Comparison of ENCODE assay signal across 9 cellular contexts in the genomic region with DNA sequence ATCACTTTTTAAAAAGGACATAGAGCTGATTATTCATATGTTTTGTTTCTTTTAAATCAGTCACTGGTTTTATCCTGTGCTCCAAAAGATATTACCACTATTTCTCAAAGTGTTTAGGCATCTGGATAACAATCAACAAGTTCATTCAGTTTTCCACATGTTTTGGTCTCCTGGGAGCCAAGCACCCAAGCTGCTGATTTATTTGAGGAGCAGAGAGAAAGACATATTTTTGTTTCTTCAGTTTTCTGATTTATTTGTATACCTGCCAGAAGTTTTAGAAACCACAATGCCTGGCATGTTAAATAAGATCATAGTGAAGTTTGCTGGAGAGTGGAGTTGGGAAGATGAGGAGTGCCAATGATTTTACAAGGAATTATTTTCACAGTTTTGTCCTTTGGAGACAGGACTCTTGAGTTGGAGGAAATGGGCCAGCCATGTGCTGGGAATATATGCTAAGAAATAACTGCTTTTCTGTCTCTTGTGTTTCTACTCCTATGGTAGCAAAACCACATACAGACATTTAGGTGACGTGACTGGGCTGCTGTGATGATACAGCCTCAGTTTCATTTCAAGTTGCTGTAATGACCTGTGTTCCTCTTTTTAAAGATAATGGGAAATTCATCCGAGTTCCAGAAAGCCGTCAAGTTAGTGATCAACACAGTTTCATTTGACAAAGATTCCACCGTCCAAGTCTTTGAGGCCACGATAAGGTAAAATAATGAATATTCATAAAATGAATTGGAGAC. TPM values are rescaled to one million over a fixed set of nuclear protein-coding genes. Genes with fewer than 3 reads are reported as not detected.
A peak's percentile ranks its signal among the peaks of the same experiment; 100 is the strongest.
DNase-seq lines count a peak whose midpoint lies in the region; ATAC-seq, FAIRE-seq and TF ChIP-seq lines count a peak whose summit lies in the region.
"Had no signal": no experiment of that assay in that cellular context is flagged by ENCODE, and none has a peak within 500 bp of the region (broad histone marks: within the 10 kb centered on the region; RNA-seq: fewer than 3 reads in every experiment).

No MANE protein-coding gene starts in this region.

- H2AFZ ChIP-seq in astrocyte (ENCODE audit: low read depth, low read length), result no peak overlapping the region

- DNase-seq in CD4-positive, alpha-beta T cell, result no peak
- DNase-seq in astrocyte (ENCODE audit: low read depth) (no peak), esophagus muscularis mucosa (ENCODE audit: extremely low spot score) (no peak), GM10248 (ENCODE audit: extremely low spot score) (no peak), C1 segment of cervical spinal cord (lab: John Stamatoyannopoulos, UW) (no peak), frontal cortex (ENCODE audit: low spot score in 2 of 2) (no peak)
- DNase-seq: EL had no signal

- H3K4me3 ChIP-seq in astrocyte (ENCODE audit: insufficient read depth, low read depth, low read length), result no peak overlapping the region
- H3K4me3 ChIP-seq in esophagus muscularis mucosa, result no peak overlapping the region

- peaks cover 4% of the 10 kb centered on the region for H3K9me3 Mint-ChIP-seq in CD4-positive, alpha-beta T cell
- H3K9me3 Mint-ChIP-seq in astrocyte (ENCODE audit: unreplicated experiment), result no peaks in the 10 kb centered on the region

- WGBS in esophagus muscularis mucosa, result 67% methylated on average over 5 of the region's 5 CpGs

- peaks cover 5% of the 10 kb centered on the region for H4K20me1 ChIP-seq in astrocyte (ENCODE audit: insufficient read depth, low read length)

- TF ChIP-seq POLR2A in esophagus muscularis mucosa (IDR thresholded peaks at IDR 0.05; ENCODE audit: low read depth), result no peak

- no peak overlapping the region for H3K4me2 ChIP-seq in astrocyte (ENCODE audit: low read length)

- no peaks in the 10 kb centered on the region for H3K9me3 ChIP-seq in CD4-positive, alpha-beta T cell (ENCODE audit: control insufficient read depth, low read length)
- no peaks in the 10 kb centered on the region for H3K9me3 ChIP-seq in astrocyte (ENCODE audit: insufficient read depth, low read depth, low read length)
- H3K9me3 ChIP-seq in esophagus muscularis mucosa, result no peaks in the 10 kb centered on the region

- H3K79me2 ChIP-seq in astrocyte (ENCODE audit: insufficient read depth, low read length), result peaks cover 52% of the 10 kb centered on the region

- peak overlapping the region; percentile 48 for H3K27ac ChIP-seq in CD4-positive, alpha-beta T cell (ENCODE audit: low read depth, low read length)
- H3K27ac ChIP-seq in astrocyte (ENCODE audit: low read depth, low read length), result no peak overlapping the region
- H3K27ac ChIP-seq in esophagus muscularis mucosa (replicated peaks in 1 of 4), result no peak overlapping the region

- peaks cover 38% of the 10 kb centered on the region for H3K36me3 ChIP-seq in astrocyte (ENCODE audit: insufficient read depth, low read length)
- H3K36me3 ChIP-seq in esophagus muscularis mucosa, result peaks cover 20 to 62% (median 44%) of the 10 kb centered on the region in 4 donors

- ATAC-seq in CD4-positive, alpha-beta T cell (ENCODE audit: poor library complexity), result no peak
- ATAC-seq in GM21423 (IDR thresholded peaks at IDR 0.05; ENCODE audit: unreplicated experiment) (peak; percentile 36), HG03565 (IDR thresholded peaks at IDR 0.05; ENCODE audit: unreplicated experiment) (peak; percentile 35)

- no peak for TF ChIP-seq CTCF in CD4-positive, alpha-beta T cell (IDR thresholded peaks at IDR 0.05)
- TF ChIP-seq CTCF in astrocyte (IDR thresholded peaks at IDR 0.05; ENCODE audit: insufficient read depth, low read depth, low read length), result no peak
- TF ChIP-seq CTCF in esophagus muscularis mucosa (IDR thresholded peaks at IDR 0.05), result no peak
- TF ChIP-seq CTCF in GM10248 (IDR thresholded peaks at IDR 0.05; ENCODE audit: control extremely low read depth, extremely low read depth, low read depth, missing control alignments), result no peak

- H3K4me1 ChIP-seq in astrocyte (ENCODE audit: insufficient read depth, low read length) (peaks cover 17% of the 10 kb centered on the region), esophagus muscularis mucosa (peaks cover 17 to 40% (median 26%) of the 10 kb centered on the region in 4 donors)

- no peaks in the 10 kb centered on the region for H3K27me3 Mint-ChIP-seq in CD4-positive, alpha-beta T cell
- no peaks in the 10 kb centered on the region for H3K27me3 Mint-ChIP-seq in astrocyte (ENCODE audit: low read depth, unreplicated experiment)

- POLR2A ChIA-PET in CD4-positive, alpha-beta T cell (lab: Charles Lee), result interaction anchor here (3.0 to 5.3 kb wide), 2 partner anchors 12 to 17 kb away, joined by 17 to 185 read pairs; a partner anchor contains a TSS
- POLR2A ChIA-PET in GM10248 (lab: Yijun Ruan, JAX), result no interaction called here

- H3K4me3 Mint-ChIP-seq in CD4-positive, alpha-beta T cell, result peak overlapping the region; percentile 2
- H3K4me3 Mint-ChIP-seq in astrocyte (ENCODE audit: unreplicated experiment), result no peak overlapping the region

- no peak overlapping the region for H3K9ac ChIP-seq in astrocyte (ENCODE audit: low read length)

- CTCF ChIA-PET in CD4-positive, alpha-beta T cell (lab: Charles Lee), result interaction anchor here (1.2 to 2.8 kb wide), 2 partner anchors 12 to 63 kb away, joined by 3 to 12 read pairs; a partner anchor contains a TSS
- CTCF ChIA-PET in GM10248 (lab: Yijun Ruan, JAX), result interaction anchor here (2.2 to 5.4 kb wide), 5 partner anchors 10 to 76 kb away, joined by 5 to 41 read pairs (median 14); a partner anchor contains a TSS

- intact Hi-C loops in CD4-positive, alpha-beta T cell (cut with DNase I, micrococcal nuclease), result loop anchor here (10.0 kb wide), 2 partner anchors 214 to 364 kb away; no protein-coding TSS in a partner anchor
- intact Hi-C loops in esophagus muscularis mucosa (cut with DNase I), result no loop called here

- H3K36me3 Mint-ChIP-seq in CD4-positive, alpha-beta T cell (ENCODE audit: low read depth), result peaks cover 92% of the 10 kb centered on the region
- peaks cover 16% of the 10 kb centered on the region for H3K36me3 Mint-ChIP-seq in astrocyte (ENCODE audit: low read depth, unreplicated experiment)

- peaks cover 75% of the 10 kb centered on the region for H3K4me1 Mint-ChIP-seq in CD4-positive, alpha-beta T cell (ENCODE audit: low read depth)
- peaks cover 43% of the 10 kb centered on the region for H3K4me1 Mint-ChIP-seq in astrocyte (ENCODE audit: low read depth, unreplicated experiment)

- FAIRE-seq in astrocyte (lab: Jason Lieb, UNC) (no peak), frontal cortex (lab: Jason Lieb, UNC) (no peak)

- peak overlapping the region; percentile 87 for H3K27ac Mint-ChIP-seq in CD4-positive, alpha-beta T cell
- H3K27ac Mint-ChIP-seq in astrocyte (ENCODE audit: unreplicated experiment), result peak overlapping the region; percentile 29

- no peaks in the 10 kb centered on the region for H3K27me3 ChIP-seq in CD4-positive, alpha-beta T cell (ENCODE audit: control insufficient read depth, insufficient read depth, low read length)
- H3K27me3 ChIP-seq in astrocyte (ENCODE audit: insufficient read depth, low read length) (no peaks in the 10 kb centered on the region), esophagus muscularis mucosa (no peaks in the 10 kb centered on the region)

- TF ChIP-seq EP300 in esophagus muscularis mucosa (IDR thresholded peaks at IDR 0.05), result no peak

RNA-seq across cellular contexts. Expression of a gene that starts 11.7 kb away (rescaled TPM):
- 100 to 1,000 TPM; 106 to 114 TPM for total RNA-seq in CD4-positive, alpha-beta T cell
- total RNA-seq in astrocyte (62.7 and 65.4 TPM in 2 replicates), esophagus muscularis mucosa (10 to 100 TPM; 16.6 to 23.3 (median 19.3) TPM), frontal cortex (5.3 TPM)
